In the genomic region with DNA sequence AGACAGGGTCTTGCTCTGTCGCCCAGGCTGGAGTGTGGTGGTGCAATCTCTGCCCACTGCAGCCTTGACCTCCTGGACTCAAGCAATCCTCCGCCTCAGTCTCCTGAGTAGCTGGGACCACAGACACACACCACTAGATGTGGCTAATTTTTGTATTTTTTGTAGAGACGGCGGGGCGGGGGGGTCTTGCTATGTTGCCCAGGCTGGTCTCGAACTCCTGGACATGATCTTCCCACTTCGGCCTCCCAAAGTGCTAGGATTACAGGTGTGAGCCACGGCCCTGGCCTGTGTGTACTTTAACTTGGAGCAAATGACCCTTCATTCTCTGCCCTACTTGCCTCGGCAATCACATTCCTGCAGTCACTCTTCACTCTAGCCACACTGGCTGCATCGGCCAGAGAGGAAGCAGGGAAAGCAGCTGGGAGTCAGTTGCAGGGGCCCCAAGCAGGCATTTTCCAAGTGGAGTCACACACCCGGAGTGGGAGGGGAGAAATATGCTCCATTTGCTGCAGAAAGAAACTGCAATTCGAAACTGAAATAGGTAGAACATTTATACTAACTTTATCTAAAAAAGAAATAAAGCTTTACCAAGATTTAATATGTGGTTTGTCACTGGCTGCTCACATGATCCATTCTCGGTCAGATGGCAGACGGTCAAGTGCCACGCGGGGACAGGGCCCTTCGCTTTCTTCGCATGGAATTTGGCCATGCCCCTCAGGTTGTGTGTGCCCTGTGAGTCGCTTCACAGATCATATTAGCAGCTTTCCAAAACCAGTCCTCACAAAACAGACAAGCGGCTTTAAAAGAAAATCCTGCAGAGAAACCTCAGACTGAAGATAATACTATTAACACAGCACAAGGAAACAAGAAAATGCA, we compare ENCODE assay signal across 1 cellular context.
TF ChIP-seq lines count a peak whose summit lies in the region.

No MANE protein-coding gene starts in this region.

TF ChIP-seq in HepG2, 621 proteins besides CTCF, POLR2A, EP300 and RAD21:
- TF ChIP-seq BORCS8-MEF2B (CRISPR knock-in tag; IDR thresholded peaks at IDR 0.05), result peak; percentile 44; the same call in 1 of the 2 replicates
- no peak for TF ChIP-seq PHF20 (CRISPR knock-in tag; IDR thresholded peaks at IDR 0.05)
- TF ChIP-seq, protein P1, sequence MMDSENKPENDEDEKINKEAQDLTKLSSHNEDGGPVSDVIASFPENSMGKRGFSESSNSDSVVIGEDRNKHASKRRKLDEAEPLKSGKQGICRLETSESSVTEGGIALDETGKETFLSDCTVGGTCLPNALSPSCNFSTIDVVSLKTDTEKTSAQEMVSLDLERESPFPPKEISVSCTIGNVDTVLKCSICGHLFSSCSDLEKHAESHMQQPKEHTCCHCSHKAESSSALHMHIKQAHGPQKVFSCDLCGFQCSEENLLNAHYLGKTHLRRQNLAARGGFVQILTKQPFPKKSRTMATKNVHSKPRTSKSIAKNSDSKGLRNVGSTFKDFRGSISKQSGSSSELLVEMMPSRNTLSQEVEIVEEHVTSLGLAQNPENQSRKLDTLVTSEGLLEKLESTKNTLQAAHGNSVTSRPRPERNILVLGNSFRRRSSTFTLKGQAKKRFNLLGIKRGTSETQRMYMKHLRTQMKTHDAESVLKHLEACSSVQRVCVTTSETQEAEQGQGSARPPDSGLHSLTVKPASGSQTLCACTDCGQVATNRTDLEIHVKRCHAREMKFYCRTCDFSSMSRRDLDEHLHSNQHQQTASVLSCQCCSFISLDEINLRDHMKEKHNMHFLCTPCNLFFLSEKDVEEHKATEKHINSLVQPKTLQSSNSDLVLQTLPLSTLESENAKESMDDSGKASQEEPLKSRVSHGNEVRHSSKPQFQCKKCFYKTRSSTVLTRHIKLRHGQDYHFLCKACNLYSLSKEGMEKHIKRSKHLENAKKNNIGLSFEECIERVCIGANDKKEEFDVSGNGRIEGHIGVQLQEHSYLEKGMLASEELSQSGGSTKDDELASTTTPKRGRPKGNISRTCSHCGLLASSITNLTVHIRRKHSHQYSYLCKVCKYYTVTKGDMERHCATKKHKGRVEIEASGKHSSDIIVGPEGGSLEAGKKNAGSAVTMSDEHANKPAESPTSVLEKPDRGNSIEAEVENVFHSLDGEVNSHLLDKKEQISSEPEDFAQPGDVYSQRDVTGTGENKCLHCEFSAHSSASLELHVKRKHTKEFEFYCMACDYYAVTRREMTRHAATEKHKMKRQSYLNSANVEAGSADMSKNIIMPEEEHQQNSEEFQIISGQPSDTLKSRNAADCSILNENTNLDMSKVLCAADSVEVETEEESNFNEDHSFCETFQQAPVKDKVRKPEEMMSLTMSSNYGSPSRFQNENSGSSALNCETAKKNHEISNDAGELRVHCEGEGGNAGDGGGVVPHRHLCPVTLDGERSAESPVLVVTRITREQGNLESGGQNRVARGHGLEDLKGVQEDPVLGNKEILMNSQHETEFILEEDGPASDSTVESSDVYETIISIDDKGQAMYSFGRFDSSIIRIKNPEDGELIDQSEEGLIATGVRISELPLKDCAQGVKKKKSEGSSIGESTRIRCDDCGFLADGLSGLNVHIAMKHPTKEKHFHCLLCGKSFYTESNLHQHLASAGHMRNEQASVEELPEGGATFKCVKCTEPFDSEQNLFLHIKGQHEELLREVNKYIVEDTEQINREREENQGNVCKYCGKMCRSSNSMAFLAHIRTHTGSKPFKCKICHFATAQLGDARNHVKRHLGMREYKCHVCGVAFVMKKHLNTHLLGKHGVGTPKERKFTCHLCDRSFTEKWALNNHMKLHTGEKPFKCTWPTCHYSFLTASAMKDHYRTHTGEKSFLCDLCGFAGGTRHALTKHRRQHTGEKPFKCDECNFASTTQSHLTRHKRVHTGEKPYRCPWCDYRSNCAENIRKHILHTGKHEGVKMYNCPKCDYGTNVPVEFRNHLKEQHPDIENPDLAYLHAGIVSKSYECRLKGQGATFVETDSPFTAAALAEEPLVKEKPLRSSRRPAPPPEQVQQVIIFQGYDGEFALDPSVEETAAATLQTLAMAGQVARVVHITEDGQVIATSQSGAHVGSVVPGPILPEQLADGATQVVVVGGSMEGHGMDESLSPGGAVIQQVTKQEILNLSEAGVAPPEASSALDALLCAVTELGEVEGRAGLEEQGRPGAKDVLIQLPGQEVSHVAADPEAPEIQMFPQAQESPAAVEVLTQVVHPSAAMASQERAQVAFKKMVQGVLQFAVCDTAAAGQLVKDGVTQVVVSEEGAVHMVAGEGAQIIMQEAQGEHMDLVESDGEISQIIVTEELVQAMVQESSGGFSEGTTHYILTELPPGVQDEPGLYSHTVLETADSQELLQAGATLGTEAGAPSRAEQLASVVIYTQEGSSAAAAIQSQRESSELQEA (CRISPR knock-in tag; IDR thresholded peaks at IDR 0.05; ENCODE audit: not compliant biosample characterization), result no peak
- TF ChIP-seq GTF2F1 (IDR thresholded peaks at IDR 0.05; ENCODE audit: low read length), result no peak
- TF ChIP-seq ZNF784 (CRISPR knock-in tag; IDR thresholded peaks at IDR 0.05; ENCODE audit: borderline replicate concordance), result 0 out of 2 replicates have a peak, but pooled peaks have one; percentile 31
- peak; percentile 48; the same call in 1 of the 2 replicates for TF ChIP-seq ZNF501 (CRISPR knock-in tag; IDR thresholded peaks at IDR 0.05)
- TF ChIP-seq ZKSCAN1 (IDR thresholded peaks at IDR 0.05; ENCODE audit: low read length), result 0 out of 2 replicates have a peak, but pooled peaks have one; percentile 14
- TF ChIP-seq ZMYM4 (CRISPR knock-in tag; IDR thresholded peaks at IDR 0.05), result 0 out of 2 replicates have a peak, but pooled peaks have one; percentile 20
- TF ChIP-seq ZNF572 (CRISPR knock-in tag; IDR thresholded peaks at IDR 0.05), result 0 out of 2 replicates have a peak, but pooled peaks have one; percentile 71
- TF ChIP-seq ZNF121 (CRISPR knock-in tag; IDR thresholded peaks at IDR 0.05), result peak; percentile 78
- TF ChIP-seq ZNF12 (CRISPR knock-in tag; IDR thresholded peaks at IDR 0.05), result no peak
- no peak for TF ChIP-seq BRD4 (CRISPR knock-in tag; IDR thresholded peaks at IDR 0.05)
- peak; percentile 63 for TF ChIP-seq TEAD3 (CRISPR knock-in tag; optimal IDR thresholded peaks at IDR 0.05; ENCODE audit: borderline replicate concordance)
- TF ChIP-seq TFAP4 (IDR thresholded peaks at IDR 0.05; ENCODE audit: borderline replicate concordance, low read depth), result 0 out of 2 replicates have a peak, but pooled peaks have one; percentile 4
- TF ChIP-seq IKZF4 (CRISPR knock-in tag; IDR thresholded peaks at IDR 0.05; ENCODE audit: borderline replicate concordance, low read depth, not compliant biosample characterization), result no peak
